Comparison of ENCODE assay signal across 14 cellular contexts in the genomic region with DNA sequence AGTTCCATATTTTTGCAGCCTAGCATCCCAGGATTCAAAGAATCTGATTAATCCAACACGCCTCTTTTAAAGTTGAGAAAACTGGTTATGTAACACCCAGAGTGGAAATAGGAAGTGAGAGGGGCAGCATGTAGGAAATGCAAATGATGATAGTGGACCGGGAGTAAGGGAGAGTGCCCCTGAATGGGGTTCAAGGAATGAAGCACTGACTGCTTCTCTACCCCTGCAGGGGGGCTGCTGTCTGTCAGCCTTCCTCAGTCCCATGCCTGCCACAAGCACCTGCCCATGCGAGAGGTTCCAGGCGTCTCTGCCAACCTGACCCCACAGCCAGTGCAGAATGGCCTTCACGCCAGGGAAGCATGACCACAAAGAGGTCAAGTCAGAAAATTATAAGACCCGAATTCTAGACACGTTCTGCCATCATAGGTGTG.
DNase-seq lines count a peak whose midpoint lies in the region; ATAC-seq, FAIRE-seq and TF ChIP-seq lines count a peak whose summit lies in the region.
"Had no signal": no experiment of that assay in that cellular context is flagged by ENCODE, and none has a peak within 500 bp of the region (broad histone marks: within the 10 kb centered on the region; RNA-seq: fewer than 3 reads in every experiment).

No MANE protein-coding gene starts in this region.

- TF ChIP-seq CTCF in H1 (IDR thresholded peaks at IDR 0.05; ENCODE audit: control extremely low read depth in 1 of 3, insufficient read depth in 1 of 3, low read depth in 1 of 3, low read length in 3 of 3) (no peak), right atrium auricular region (IDR thresholded peaks at IDR 0.05) (no peak)

- WGBS in H1 (ENCODE audit: extremely low coverage in 1 of 2, insufficient coverage in 1 of 2, insufficient read length in 1 of 2, insufficient replicate concordance in 2 of 2, low coverage in 1 of 2, low lambda C conversion rate in 2 of 2, missing lambda C conversion rate in 1 of 2), 2 experiments = 58% methylated on average over 7 of the region's 7 CpGs; no CpG with 5 or more reads in 1 of the 2 experiments

- H3K79me1 ChIP-seq in H1 (ENCODE audit: low read depth, low read length) = no peaks in the 10 kb centered on the region

- H3K36me3 ChIP-seq in H1 (ENCODE audit: control insufficient read depth in 2 of 4, insufficient read depth in 4 of 4, low read length in 3 of 4) = no peaks in the 10 kb centered on the region
- H3K36me3 ChIP-seq in right atrium auricular region = no peaks in the 10 kb centered on the region
- H3K36me3 ChIP-seq: upper lobe of right lung had no signal

- no peaks in the 10 kb centered on the region; a peak in 2 of 7 replicates for H3K27me3 ChIP-seq in H1 (replicated peaks in 1 of 4; ENCODE audit: control insufficient read depth in 3 of 4, extremely low read depth in 1 of 4, insufficient read depth in 3 of 4, low read length in 3 of 4)
- no peaks in the 10 kb centered on the region for H3K27me3 ChIP-seq in right atrium auricular region
- H3K27me3 ChIP-seq: upper lobe of right lung had no signal

- H3K4me1 ChIP-seq in H1 (replicated peaks in 1 of 4; ENCODE audit: control insufficient read depth in 3 of 4, insufficient read depth in 4 of 4, low read length in 3 of 4) (peaks cover 6 to 11% (median 10%) of the 10 kb centered on the region in 4 experiments), right atrium auricular region (no peaks in the 10 kb centered on the region)
- H3K4me1 ChIP-seq: upper lobe of right lung had no signal

- no peak overlapping the region for H2BK120ac ChIP-seq in H1 (replicated peaks; ENCODE audit: low read depth, low read length)

- H2BK5ac ChIP-seq in H1 (ENCODE audit: low read depth, low read length) = no peak overlapping the region

- no peak overlapping the region for H4K5ac ChIP-seq in H1 (ENCODE audit: insufficient read length, low read depth, low read length)

- no peak overlapping the region for H2BK15ac ChIP-seq in H1 (ENCODE audit: low read length)

- H3K14ac ChIP-seq in H1 (ENCODE audit: insufficient read length) = no peak overlapping the region

- no peaks in the 10 kb centered on the region for H3K27me3 Mint-ChIP-seq in stimulated activated naive CD8-positive, alpha-beta T cell treated with anti-CD3 and anti-CD28 coated beads, Interleukin-15, Interleukin-2, amounts not matched to agents 100 ng/mL and 50 ng/mL, for 24 hours
- no peaks in the 10 kb centered on the region for H3K27me3 Mint-ChIP-seq in T-helper 17 cell

- no peak overlapping the region for H2AFZ ChIP-seq in H1 (ENCODE audit: low read length)

- no peak overlapping the region for H3K4me2 ChIP-seq in H1 (ENCODE audit: insufficient read depth in 1 of 2, low read depth in 2 of 2, low read length in 2 of 2)

- no peak overlapping the region for H3K18ac ChIP-seq in H1 (ENCODE audit: extremely low read depth, low read length)

- H3K4ac ChIP-seq in H1 (replicated peaks; ENCODE audit: insufficient read length, low read depth, low read length) = no peak overlapping the region

- H4K91ac ChIP-seq in H1 (replicated peaks; ENCODE audit: insufficient read length, low read length) = no peak overlapping the region

- H2BK12ac ChIP-seq in H1 (ENCODE audit: low read depth, low read length) = peak overlapping the region; percentile 32; the same call in 1 of the 2 replicates

- H3K36me3 Mint-ChIP-seq in stimulated activated naive CD8-positive, alpha-beta T cell treated with anti-CD3 and anti-CD28 coated beads, Interleukin-15, Interleukin-2, amounts not matched to agents 100 ng/mL and 50 ng/mL, for 24 hours (ENCODE audit: low read depth) = no peaks in the 10 kb centered on the region
- no peaks in the 10 kb centered on the region for H3K36me3 Mint-ChIP-seq in T-helper 17 cell (ENCODE audit: low read depth)

- ATAC-seq in stimulated activated naive CD8-positive, alpha-beta T cell treated with anti-CD3 and anti-CD28 coated beads, Interleukin-15, Interleukin-2, amounts not matched to agents 100 U/mL and 50 U/mL, for 24 hours = no peak
- ATAC-seq in T-helper 17 cell = no peak
- ATAC-seq: upper lobe of right lung had no signal

- H3K4me3 ChIP-seq in H1 (ENCODE audit: extremely low read depth in 1 of 4, insufficient read depth in 2 of 4, low read depth in 3 of 4, low read length in 4 of 4) (no peak overlapping the region), right atrium auricular region (no peak overlapping the region)
- H3K4me3 ChIP-seq: upper lobe of right lung had no signal

- CTCF ChIA-PET in H1 (lab: Charles Lee; ENCODE audit: partially characterized antibody) = interaction anchor here (0.7 to 2.2 kb wide), 3 partner anchors 10 to 32 kb away, joined by 3 to 7 read pairs (median 4); no protein-coding TSS in a partner anchor

- H3K27ac ChIP-seq in H1 (ENCODE audit: low read depth, low read length) (no peak overlapping the region), right atrium auricular region (no peak overlapping the region)
- H3K27ac ChIP-seq: upper lobe of right lung had no signal

- H2AK5ac ChIP-seq in H1 (ENCODE audit: low read depth, low read length) = no peak overlapping the region

- H3K23ac ChIP-seq in H1 (ENCODE audit: insufficient read length) = no peak overlapping the region

- no peak overlapping the region for H4K8ac ChIP-seq in H1 (ENCODE audit: extremely low read depth, insufficient read depth, low read length)

- H3K23me2 ChIP-seq in H1 (ENCODE audit: low read depth, low read length) = no peaks in the 10 kb centered on the region

- TF ChIP-seq POLR2A in H1 (IDR thresholded peaks at IDR 0.05; ENCODE audit: control extremely low read depth in 1 of 2, low read depth in 2 of 2, low read length in 2 of 2) = no peak

- H3K9me3 ChIP-seq in T-helper 17 cell (ENCODE audit: control insufficient read depth, low read length, poor library complexity, severe bottlenecking) (no peaks in the 10 kb centered on the region), H1 (ENCODE audit: insufficient read depth in 2 of 2, low read depth in 1 of 2, low read length in 1 of 2) (peaks cover 4 to 5% of the 10 kb centered on the region in 2 experiments; a peak in 2 of 4 replicates), right atrium auricular region (no peaks in the 10 kb centered on the region)
- H3K9me3 ChIP-seq: upper lobe of right lung had no signal

- H3K4me1 Mint-ChIP-seq in stimulated activated naive CD8-positive, alpha-beta T cell treated with anti-CD3 and anti-CD28 coated beads, Interleukin-15, Interleukin-2, amounts not matched to agents 100 ng/mL and 50 ng/mL, for 24 hours (ENCODE audit: low read depth) = peaks cover 95% of the 10 kb centered on the region
- H3K4me1 Mint-ChIP-seq in T-helper 17 cell = peaks cover 49% of the 10 kb centered on the region

- H3K79me2 ChIP-seq in H1 (ENCODE audit: control insufficient read depth in 1 of 2, insufficient read depth in 2 of 2, low read length in 2 of 2) = no peaks in the 10 kb centered on the region

- TF ChIP-seq RAD21 in H1 (IDR thresholded peaks at IDR 0.05 in 1 of 2, conservative IDR thresholded peaks at IDR 0.05 in 1 of 2; ENCODE audit: low read depth in 2 of 2, low read length in 2 of 2) = no peak

- peak overlapping the region; percentile 68 for H3K4me3 Mint-ChIP-seq in stimulated activated naive CD8-positive, alpha-beta T cell treated with anti-CD3 and anti-CD28 coated beads, Interleukin-15, Interleukin-2, amounts not matched to agents 100 ng/mL and 50 ng/mL, for 24 hours
- H3K4me3 Mint-ChIP-seq in T-helper 17 cell = no peak overlapping the region

- no peaks in the 10 kb centered on the region for H3K9me3 Mint-ChIP-seq in stimulated activated naive CD8-positive, alpha-beta T cell treated with anti-CD3 and anti-CD28 coated beads, Interleukin-15, Interleukin-2, amounts not matched to agents 100 ng/mL and 50 ng/mL, for 24 hours

- no peak for TF ChIP-seq EP300 in H1 (IDR thresholded peaks at IDR 0.05; ENCODE audit: borderline replicate concordance in 1 of 2, low read depth in 2 of 2, low read length in 2 of 2)

- POLR2A ChIA-PET in H1 (lab: Charles Lee; ENCODE audit: partially characterized antibody) = interaction anchor here (1.5 to 1.8 kb wide), 2 partner anchors 12 to 17 kb away, joined by 4 to 8 read pairs; no protein-coding TSS in a partner anchor

- DNase-seq in stimulated activated naive CD8-positive, alpha-beta T cell treated with anti-CD3 and anti-CD28 coated beads, Interleukin-15, Interleukin-2, amounts not matched to agents 100 U/mL and 50 U/mL, for 24 hours = no peak
- DNase-seq in T-helper 17 cell = no peak
- DNase-seq in H1 (ENCODE audit: low read depth in 1 of 2, low spot score in 2 of 2) = no peak
- DNase-seq in right atrium auricular region (ENCODE audit: low spot score) = no peak
- DNase-seq in ureter (ENCODE audit: low spot score) = no peak
- DNase-seq in stimulated activated naive CD4-positive, alpha-beta T cell (lab: John Stamatoyannopoulos, UW) = no peak
- DNase-seq: amygdala; DMS79; mesenchymal stem cell; NCI-H2029 treated with DMSO at 0.1 percent for 48 hours; NCI-H526 treated with DMSO at 0.1 percent for 48 hours; stimulated activated CD4-positive, alpha-beta T cell treated with anti-CD3 and anti-CD28 coated beads, Interleukin-4, amount 100 ng/mL, for 1 hour; upper lobe of right lung had no signal

- H4K20me1 ChIP-seq in H1 (replicated peaks in 1 of 2; ENCODE audit: control insufficient read depth in 1 of 2, insufficient read depth in 2 of 2, low read length in 2 of 2) = no peaks in the 10 kb centered on the region

- no peak overlapping the region for H2BK20ac ChIP-seq in H1 (ENCODE audit: low read length)

- H3K56ac ChIP-seq in H1 (replicated peaks; ENCODE audit: insufficient read length, low read depth, low read length) = no peak overlapping the region

- H3K27ac Mint-ChIP-seq in stimulated activated naive CD8-positive, alpha-beta T cell treated with anti-CD3 and anti-CD28 coated beads, Interleukin-15, Interleukin-2, amounts not matched to agents 100 ng/mL and 50 ng/mL, for 24 hours = peak overlapping the region; percentile 99
- H3K27ac Mint-ChIP-seq in T-helper 17 cell = peak overlapping the region; percentile 95

- H3K9ac ChIP-seq in H1 (replicated peaks in 1 of 4; ENCODE audit: extremely low read depth in 1 of 4, low read depth in 3 of 4, low read length in 3 of 4) = no peak overlapping the region

- no peak for FAIRE-seq in H1 (lab: Jason Lieb, UNC)

TF ChIP-seq in H1, 55 proteins besides CTCF, POLR2A, EP300 and RAD21:
- TF ChIP-seq GTF2F1 (IDR thresholded peaks at IDR 0.05; ENCODE audit: borderline replicate concordance, low read depth, low read length) = no peak
- TF ChIP-seq BACH1 (IDR thresholded peaks at IDR 0.05; ENCODE audit: low read length) = no peak
- TF ChIP-seq PHF8 (conservative IDR thresholded peaks at IDR 0.05; ENCODE audit: low read depth, low read length) = no peak
- TF ChIP-seq, protein P1, sequence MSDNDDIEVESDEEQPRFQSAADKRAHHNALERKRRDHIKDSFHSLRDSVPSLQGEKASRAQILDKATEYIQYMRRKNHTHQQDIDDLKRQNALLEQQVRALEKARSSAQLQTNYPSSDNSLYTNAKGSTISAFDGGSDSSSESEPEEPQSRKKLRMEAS (IDR thresholded peaks at IDR 0.05) = 0 out of 2 replicates have a peak, but pooled peaks have one; percentile 17
- TF ChIP-seq TAF1 (IDR thresholded peaks at IDR 0.05; ENCODE audit: low read depth, low read length) = no peak
- no peak for TF ChIP-seq CEBPB (IDR thresholded peaks at IDR 0.05; ENCODE audit: low read depth, low read length)
- TF ChIP-seq YY1 (IDR thresholded peaks at IDR 0.05; ENCODE audit: low read depth, low read length) = no peak
